30 cellular contexts compared by ENCODE assay signal in the genomic region with DNA sequence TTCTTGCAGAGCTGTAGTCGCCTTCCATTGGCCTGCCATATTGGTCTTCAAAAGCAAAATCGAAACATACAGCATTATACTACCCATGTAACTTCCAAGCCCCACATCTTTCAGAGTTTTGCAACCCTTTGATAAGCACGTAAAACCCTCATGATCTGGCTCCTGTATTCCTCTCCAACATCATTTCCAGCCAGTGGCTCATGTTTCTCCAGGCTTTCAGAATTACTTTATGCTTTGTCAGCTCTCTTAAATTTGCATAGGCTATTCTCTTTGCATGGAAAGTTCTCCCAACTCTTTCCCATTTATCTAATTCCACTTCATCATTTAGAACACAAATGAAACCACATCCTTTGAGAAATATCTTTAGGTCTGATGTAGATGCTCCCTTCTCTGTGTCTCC.
"Had no signal": no experiment of that assay in that cellular context is flagged by ENCODE, and none has a peak within 500 bp of the region (broad histone marks: within the 10 kb centered on the region; RNA-seq: fewer than 3 reads in every experiment).

No MANE protein-coding gene starts in this region.

- H3K27me3 ChIP-seq: esophagus muscularis mucosa, neutrophil, pancreas, right lobe of liver, suprapubic skin, transverse colon, upper lobe of right lung, uterus had no signal

- H3K36me3 ChIP-seq: esophagus muscularis mucosa, neutrophil, pancreas, right lobe of liver, suprapubic skin, transverse colon, upper lobe of right lung, uterus had no signal

- H3K9me3 ChIP-seq: esophagus muscularis mucosa, mucosa of descending colon, neutrophil, pancreas, right lobe of liver, suprapubic skin, transverse colon, upper lobe of right lung, uterus had no signal

- H3K27ac ChIP-seq: coronary artery, esophagus muscularis mucosa, neutrophil, pancreas, right lobe of liver, suprapubic skin, transverse colon, upper lobe of right lung, uterus had no signal

- DNase-seq: dermis blood vessel endothelial cell; effector memory CD4-positive, alpha-beta T cell; foreskin melanocyte; glutamatergic neuron; hypothalamus; immature natural killer cell; islet precursor cell; kidney glomerular epithelial cell; left colon; mesenchymal stem cell; mucosa of descending colon; naive B cell; pancreas; retina; right lobe of liver; small intestine; stimulated activated CD4-positive, alpha-beta T cell treated with anti-CD3 and anti-CD28 coated beads, Interleukin-15, amount 100 ng/mL, for 24 hours; stimulated activated CD4-positive, alpha-beta T cell treated with anti-CD3 and anti-CD28 coated beads, Interleukin-2, amount 100 ng/mL, for 48 hours; stimulated activated CD8-positive, alpha-beta memory T cell treated with anti-CD3 and anti-CD28 coated beads, Interleukin-4, amount 100 ng/mL, for 48 hours; stimulated activated naive CD4-positive, alpha-beta T cell; stimulated activated naive CD8-positive, alpha-beta T cell treated with anti-CD3 and anti-CD28 coated beads, Interleukin-15, amount 100 ng/mL, for 72 hours; transverse colon; upper lobe of right lung; uterus had no signal

- H3K4me1 ChIP-seq: esophagus muscularis mucosa, pancreas, right lobe of liver, suprapubic skin, transverse colon, upper lobe of right lung, uterus had no signal

- ATAC-seq: left colon; mucosa of descending colon; natural killer cell treated with Interleukin-12 subunit alpha and Interleukin-12 subunit beta and Interleukin-15 and Interleukin-18, amount 100 ng/mL, for 72 hours; pancreas; right lobe of liver; stimulated activated naive CD8-positive, alpha-beta T cell treated with anti-CD3 and anti-CD28 coated beads, Interleukin-15, amount 100 ng/mL, for 72 hours; upper lobe of right lung had no signal

- H3K4me3 ChIP-seq: coronary artery, esophagus muscularis mucosa, lung, mucosa of descending colon, pancreas, right lobe of liver, suprapubic skin, transverse colon, upper lobe of right lung, uterus had no signal
